Comparison of ENCODE assay signal across 13 cellular contexts in the genomic region with DNA sequence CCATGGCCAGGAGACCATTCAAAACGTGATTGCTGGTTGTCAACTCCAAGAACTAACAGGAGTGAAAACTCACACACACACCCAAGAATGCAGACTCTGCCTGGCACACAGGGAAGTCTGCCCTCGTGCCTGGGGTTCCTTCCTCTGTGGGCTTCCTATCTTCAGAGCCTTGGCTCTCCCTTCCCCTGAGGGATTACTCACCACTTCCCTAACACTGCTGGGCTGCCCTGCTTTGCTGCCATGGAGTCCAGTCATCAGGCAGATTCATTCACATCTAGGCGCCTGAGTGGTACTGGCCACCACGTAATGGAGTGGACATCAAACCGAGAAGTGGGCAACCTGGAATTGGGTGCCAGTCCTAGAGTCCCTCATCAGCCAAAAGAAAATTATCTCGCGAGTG.
DNase-seq lines count a peak whose midpoint lies in the region; ATAC-seq and TF ChIP-seq lines count a peak whose summit lies in the region.
"Had no signal": no experiment of that assay in that cellular context is flagged by ENCODE, and none has a peak within 500 bp of the region (broad histone marks: within the 10 kb centered on the region; RNA-seq: fewer than 3 reads in every experiment).

No MANE protein-coding gene starts in this region.

- no peaks in the 10 kb centered on the region for H3K27me3 ChIP-seq in RWPE2 (ENCODE audit: insufficient read depth, poor library complexity, severe bottlenecking)
- peaks cover 8% of the 10 kb centered on the region for H3K27me3 ChIP-seq in gastroesophageal sphincter

- H3K4me3 Mint-ChIP-seq in stimulated activated naive B cell treated with anti-CD40 and anti-IgM and Interleukin-4, amounts not matched to agents 10 μg/mL and 1 μg/mL and 100 μg/mL, for 72 hours = no peak overlapping the region
- no peak overlapping the region for H3K4me3 Mint-ChIP-seq in activated naive CD4-positive, alpha-beta T cell treated with anti-CD3 and anti-CD28 coated beads for 36 hours
- H3K4me3 Mint-ChIP-seq: activated CD8-positive, alpha-beta T cell treated with anti-CD3 and anti-CD28 coated beads for 36 hours had no signal

- 68% methylated on average over 3 of the region's 7 CpGs; no CpG with 5 or more reads in 1 of the 2 donors for WGBS in gastroesophageal sphincter (ENCODE audit: low coverage in 1 of 2), 2 donors

- no peaks in the 10 kb centered on the region for H3K4me1 ChIP-seq in RWPE2 (ENCODE audit: insufficient read depth, poor library complexity, severe bottlenecking)
- H3K4me1 ChIP-seq in gastroesophageal sphincter = peaks cover 0 to 20% (median 4%) of the 10 kb centered on the region in 3 donors

- no peaks in the 10 kb centered on the region for H3K9me3 Mint-ChIP-seq in stimulated activated naive B cell treated with anti-CD40 and anti-IgM and Interleukin-4, amounts not matched to agents 10 μg/mL and 1 μg/mL and 100 μg/mL, for 72 hours
- no peaks in the 10 kb centered on the region for H3K9me3 Mint-ChIP-seq in activated naive CD4-positive, alpha-beta T cell treated with anti-CD3 and anti-CD28 coated beads for 36 hours
- H3K9me3 Mint-ChIP-seq: activated CD8-positive, alpha-beta T cell treated with anti-CD3 and anti-CD28 coated beads for 36 hours had no signal

- H3K4me1 Mint-ChIP-seq in stimulated activated naive B cell treated with anti-CD40 and anti-IgM and Interleukin-4, amounts not matched to agents 10 μg/mL and 1 μg/mL and 100 μg/mL, for 72 hours = peaks cover 2 to 6% of the 10 kb centered on the region in 2 donors
- no peaks in the 10 kb centered on the region for H3K4me1 Mint-ChIP-seq in activated naive CD4-positive, alpha-beta T cell treated with anti-CD3 and anti-CD28 coated beads for 36 hours (ENCODE audit: low read depth)

- H3K36me3 ChIP-seq in RWPE2 (ENCODE audit: low read depth) (no peaks in the 10 kb centered on the region), gastroesophageal sphincter (no peaks in the 10 kb centered on the region)

- intact Hi-C loops in activated naive CD4-positive, alpha-beta T cell treated with anti-CD3 and anti-CD28 coated beads for 36 hours (cut with micrococcal nuclease) = no loop called here

- in situ Hi-C loops in KBM-7 (cut with MboI; ENCODE audit: low pct_unique_long_range_greater_than_20kb, low sequenced_read_pairs) = no loop called here

- peak; percentile 37; the same call in 1 of the 3 replicates for ATAC-seq in RWPE2 (ENCODE audit: low read depth)
- ATAC-seq in gastroesophageal sphincter = peak; percentile 36
- ATAC-seq in stimulated activated naive B cell treated with anti-CD40 and anti-IgM and Interleukin-4, amounts not matched to agents 10 μg/mL and 1 μg/mL and 100 μg/mL, for 72 hours (replicated peaks) = no peak
- no peak for ATAC-seq in HG02870 (IDR thresholded peaks at IDR 0.05; ENCODE audit: unreplicated experiment)

- H3K36me3 Mint-ChIP-seq in stimulated activated naive B cell treated with anti-CD40 and anti-IgM and Interleukin-4, amounts not matched to agents 10 μg/mL and 1 μg/mL and 100 μg/mL, for 72 hours = no peaks in the 10 kb centered on the region
- no peaks in the 10 kb centered on the region for H3K36me3 Mint-ChIP-seq in activated naive CD4-positive, alpha-beta T cell treated with anti-CD3 and anti-CD28 coated beads for 36 hours (ENCODE audit: low read depth)
- H3K36me3 Mint-ChIP-seq: activated naive CD8-positive, alpha-beta T cell had no signal

- peak; percentile 16 for DNase-seq in KBM-7
- no peak for DNase-seq in RWPE2 (ENCODE audit: low spot score)
- DNase-seq in stimulated activated naive B cell treated with anti-CD40 and anti-IgM and Interleukin-4, amounts not matched to agents 10 μg/mL and 1 μg/mL and 100 μg/mL, for 72 hours = no peak
- no peak for DNase-seq in KG1 (lab: John Stamatoyannopoulos, UW)
- no peak for DNase-seq in activated naive CD4-positive, alpha-beta T cell treated with anti-CD3 and anti-CD28 coated beads for 36 hours
- no peak for DNase-seq in DMS 273 treated with DMSO at 0.1 percent for 48 hours (lab: John Stamatoyannopoulos, UW)
- DNase-seq: NCI-H2171 treated with DMSO at 0.1 percent for 48 hours had no signal

- TF ChIP-seq EP300 in gastroesophageal sphincter (IDR thresholded peaks at IDR 0.05) = no peak

- H3K27ac ChIP-seq in RWPE2 (ENCODE audit: poor library complexity, severe bottlenecking) = no peak overlapping the region
- H3K27ac ChIP-seq in gastroesophageal sphincter = no peak overlapping the region
- H3K27ac ChIP-seq: SK-N-MC had no signal

- TF ChIP-seq CTCF in RWPE2 (IDR thresholded peaks at IDR 0.05; ENCODE audit: poor library complexity, severe bottlenecking) = no peak
- TF ChIP-seq CTCF in gastroesophageal sphincter (IDR thresholded peaks at IDR 0.05) = no peak

- no peak overlapping the region for H3K4me3 ChIP-seq in RWPE2 (ENCODE audit: severe bottlenecking)
- no peak overlapping the region for H3K4me3 ChIP-seq in gastroesophageal sphincter
- H3K4me3 ChIP-seq: SK-N-MC, smooth muscle cell had no signal

- H3K27ac Mint-ChIP-seq in stimulated activated naive B cell treated with anti-CD40 and anti-IgM and Interleukin-4, amounts not matched to agents 10 μg/mL and 1 μg/mL and 100 μg/mL, for 72 hours = peak overlapping the region; percentile 39
- H3K27ac Mint-ChIP-seq in activated naive CD4-positive, alpha-beta T cell treated with anti-CD3 and anti-CD28 coated beads for 36 hours = no peak overlapping the region
- H3K27ac Mint-ChIP-seq: activated CD8-positive, alpha-beta T cell treated with anti-CD3 and anti-CD28 coated beads for 36 hours; activated naive CD8-positive, alpha-beta T cell had no signal

- CTCF ChIA-PET in activated naive CD4-positive, alpha-beta T cell treated with anti-CD3 and anti-CD28 coated beads for 36 hours (lab: Charles Lee) = interaction anchor here (1.0 to 11.7 kb wide), 4 partner anchors 39 to 103 kb away, joined by 3 to 321 read pairs (median 6); no protein-coding TSS in a partner anchor

- H3K9me3 ChIP-seq in RWPE2 (ENCODE audit: severe bottlenecking) (no peaks in the 10 kb centered on the region), gastroesophageal sphincter (no peaks in the 10 kb centered on the region)

- TF ChIP-seq POLR2A in gastroesophageal sphincter (IDR thresholded peaks at IDR 0.05) = no peak

- H3K27me3 Mint-ChIP-seq in stimulated activated naive B cell treated with anti-CD40 and anti-IgM and Interleukin-4, amounts not matched to agents 10 μg/mL and 1 μg/mL and 100 μg/mL, for 72 hours = peaks cover 14 to 22% of the 10 kb centered on the region in 2 donors
- H3K27me3 Mint-ChIP-seq in activated naive CD4-positive, alpha-beta T cell treated with anti-CD3 and anti-CD28 coated beads for 36 hours (ENCODE audit: low read depth) = peaks cover 3% of the 10 kb centered on the region

Comparison
In these comparisons a context has a peak if more than half of its experiments do, and no peak if none do; other contexts are left out.
1. ATAC-seq: peak in RWPE2 (single experiment) and gastroesophageal sphincter (single experiment); none in stimulated activated naive B cell treated with anti-CD40 and anti-IgM and Interleukin-4, amounts not matched to agents 10 μg/mL and 1 μg/mL and 100 μg/mL, for 72 hours (0 of 2) and HG02870 (single experiment).